8 cellular contexts compared by ENCODE assay signal in genomic region chr17:49646391-49647255, GRCh38. TPM values are rescaled to one million over a fixed set of nuclear protein-coding genes. Genes with fewer than 3 reads are reported as not detected.
DNase-seq lines count a peak whose midpoint lies in the region; ATAC-seq and TF ChIP-seq lines count a peak whose summit lies in the region.

No MANE protein-coding gene starts in this region.

- H3K9me3 ChIP-seq in ascending aorta: no peaks in the 10 kb centered on the region
- H3K9me3 ChIP-seq in lower lobe of right lung: no peaks in the 10 kb centered on the region
- H3K9me3 ChIP-seq in stomach: no peaks in the 10 kb centered on the region

- DNase-seq in ascending aorta (ENCODE audit: low spot score in 2 of 2) (peak in 1 of 2 donors; percentile 82), lower lobe of right lung (no peak), stomach (no peak), NCI-H187 (lab: John Stamatoyannopoulos, UW) (no peak), NCI-H2227 treated with DMSO at 0.1 percent for 48 hours (lab: John Stamatoyannopoulos, UW) (no peak)

- peaks cover 7 to 54% of the 10 kb centered on the region in 2 donors for H3K4me1 ChIP-seq in ascending aorta
- H3K4me1 ChIP-seq in lower lobe of right lung: peaks cover 42% of the 10 kb centered on the region
- H3K4me1 ChIP-seq in stomach: peaks cover 12 to 51% (median 31%) of the 10 kb centered on the region in 4 donors

- peak overlapping the region; percentile 15 to 45 for H3K4me3 ChIP-seq in ascending aorta
- no peak overlapping the region for H3K4me3 ChIP-seq in lower lobe of right lung
- H3K4me3 ChIP-seq in stomach: peak overlapping the region in 2 of 4 donors; percentile 22 to 25

- peak overlapping the region; percentile 88 to 94 for H3K27ac ChIP-seq in ascending aorta
- peak overlapping the region; percentile 75 for H3K27ac ChIP-seq in lower lobe of right lung
- peak overlapping the region in 4 of 5 donors; percentile 74 to 86 (median 80) for H3K27ac ChIP-seq in stomach

- WGBS in stomach, 5 donors: 66 to 86% (median 70%) methylated on average over 10 of the region's 10 CpGs

- ATAC-seq in GM19324 (IDR thresholded peaks at IDR 0.05; ENCODE audit: low FRiP score, unreplicated experiment) (peak; percentile 60), lower lobe of right lung (peak; percentile 91 to 94), GM21515 (IDR thresholded peaks at IDR 0.05; ENCODE audit: unreplicated experiment) (no peak)

- TF ChIP-seq RAD21 in Ishikawa (IDR thresholded peaks at IDR 0.05; ENCODE audit: low read depth): no peak

- TF ChIP-seq EP300 in Ishikawa (IDR thresholded peaks at IDR 0.05; ENCODE audit: borderline replicate concordance) (peak; percentile 18; the same call in 1 of the 2 replicates), stomach (IDR thresholded peaks at IDR 0.05) (no peak)

- H3K36me3 ChIP-seq in ascending aorta (no peaks in the 10 kb centered on the region), lower lobe of right lung (no peaks in the 10 kb centered on the region), stomach (no peaks in the 10 kb centered on the region)

- H3K27me3 ChIP-seq in ascending aorta (no peaks in the 10 kb centered on the region), lower lobe of right lung (ENCODE audit: low read depth) (no peaks in the 10 kb centered on the region), stomach (no peaks in the 10 kb centered on the region)

- TF ChIP-seq POLR2A in stomach (IDR thresholded peaks at IDR 0.05): no peak

- TF ChIP-seq CTCF in ascending aorta (IDR thresholded peaks at IDR 0.05) (no peak), lower lobe of right lung (IDR thresholded peaks at IDR 0.05) (no peak), stomach (IDR thresholded peaks at IDR 0.05) (no peak)

- intact Hi-C loops in ascending aorta (cut with DNase I): no loop called here
- intact Hi-C loops in lower lobe of right lung (cut with DNase I): no loop called here
- intact Hi-C loops in stomach (cut with DNase I; ENCODE audit: low total_unique reads): no loop called here

TF ChIP-seq in Ishikawa, 13 proteins besides CTCF, POLR2A, EP300 and RAD21:
- TF ChIP-seq MAX (IDR thresholded peaks at IDR 0.05): no peak
- TF ChIP-seq ZBTB7A (IDR thresholded peaks at IDR 0.05; ENCODE audit: low read depth): no peak
- no peak for TF ChIP-seq CEBPB (IDR thresholded peaks at IDR 0.05)
- TF ChIP-seq CREB1 (IDR thresholded peaks at IDR 0.05; ENCODE audit: low read depth): no peak
- TF ChIP-seq REST (IDR thresholded peaks at IDR 0.05; ENCODE audit: low read depth): no peak
- no peak; the same call in 1 of the 2 replicates for TF ChIP-seq TEAD4 (IDR thresholded peaks at IDR 0.05)
- no peak for TF ChIP-seq TCF12 (IDR thresholded peaks at IDR 0.05; ENCODE audit: low read depth)
- 0 out of 2 replicates have a peak, but pooled peaks have one; percentile 11 for TF ChIP-seq NFIC (IDR thresholded peaks at IDR 0.05)
- no peak for TF ChIP-seq EGR1 (IDR thresholded peaks at IDR 0.05)
- TF ChIP-seq YY1 (IDR thresholded peaks at IDR 0.05; ENCODE audit: low read depth): no peak
- TF ChIP-seq FOXM1 (IDR thresholded peaks at IDR 0.05; ENCODE audit: borderline replicate concordance, low read depth): no peak
- no peak for TF ChIP-seq TAF1 (IDR thresholded peaks at IDR 0.05; ENCODE audit: low read depth)
- peak; percentile 57 for TF ChIP-seq USF1 (IDR thresholded peaks at IDR 0.05)

RNA-seq across cellular contexts. Expression of gene SPOP, which starts 31.3 kb away (rescaled TPM):
- total RNA-seq in ascending aorta (189 TPM), lower lobe of right lung (81.8 TPM), stomach (100 to 1,000 TPM in 2 of 5 donors, 10 to 100 TPM in 3; 17.5 to 309 (median 49.2) TPM)
- polyA plus RNA-seq in stomach: 10 to 100 TPM; 23.3 to 42.0 (median 30.8) TPM
